ENCODE assay signal across 16 cellular contexts in genomic region chr13:33034897-33035296, GRCh38. TPM values are rescaled to one million over a fixed set of nuclear protein-coding genes. Genes with fewer than 3 reads are reported as not detected.
DNase-seq lines count a peak whose midpoint lies in the region; ATAC-seq and TF ChIP-seq lines count a peak whose summit lies in the region.
"Had no signal": no experiment of that assay in that cellular context is flagged by ENCODE, and none has a peak within 500 bp of the region (broad histone marks: within the 10 kb centered on the region; RNA-seq: fewer than 3 reads in every experiment).

No MANE protein-coding gene starts in this region.

- TF ChIP-seq CTCF in esophagus squamous epithelium (IDR thresholded peaks at IDR 0.05): no peak

- H3K4me1 Mint-ChIP-seq in activated naive CD4-positive, alpha-beta T cell treated with anti-CD3 and anti-CD28 coated beads, Interleukin-2, amount 50 U/mL, for 24 hours: peaks cover 14% of the 10 kb centered on the region
- H3K4me1 Mint-ChIP-seq in activated naive CD4-positive, alpha-beta T cell treated with anti-CD3 and anti-CD28 coated beads for 36 hours (ENCODE audit: low read depth): peaks cover 7% of the 10 kb centered on the region

- H3K4me3 Mint-ChIP-seq in activated naive CD4-positive, alpha-beta T cell treated with anti-CD3 and anti-CD28 coated beads, Interleukin-2, amount 50 U/mL, for 24 hours: peak overlapping the region; percentile 28
- no peak overlapping the region for H3K4me3 Mint-ChIP-seq in activated naive CD4-positive, alpha-beta T cell treated with anti-CD3 and anti-CD28 coated beads for 36 hours
- H3K4me3 Mint-ChIP-seq: B cell had no signal

- no peaks in the 10 kb centered on the region for H3K9me3 ChIP-seq in esophagus squamous epithelium

- DNase-seq in activated naive CD4-positive, alpha-beta T cell treated with anti-CD3 and anti-CD28 coated beads for 36 hours: no peak
- DNase-seq in SKM-1 treated with dmso at 0.1 percent for 144 hours (lab: John Stamatoyannopoulos, UW; ENCODE audit: unreplicated experiment): peak; percentile 45
- peak; percentile 67 for DNase-seq in fibroblast of peridontal ligament (ENCODE audit: extremely low read depth)
- DNase-seq in stimulated activated CD4-positive, alpha-beta T cell treated with anti-CD3 and anti-CD28 coated beads, Interleukin-12 subunit alpha, Interleukin-12 subunit beta, amount 100 ng/mL, for 4 hours: no peak
- no peak for DNase-seq in esophagus squamous epithelium (lab: John Stamatoyannopoulos, UW)
- no peak for DNase-seq in HuH-7 (ENCODE audit: low spot score)
- DNase-seq: CD4-positive, alpha-beta memory T cell; DMS79 treated with DMSO at 0.1 percent for 48 hours; GM23248; KBM-7; NCI-H1105 treated with DMSO at 0.1 percent for 48 hours; NCI-H187; SHP77 had no signal

- 78 to 88% methylated on average over 5 of the region's 5 CpGs for WGBS in esophagus squamous epithelium, 2 donors

- H3K4me1 ChIP-seq in esophagus squamous epithelium: peaks cover 0 to 3% (median 0%) of the 10 kb centered on the region in 3 donors

- no peaks in the 10 kb centered on the region for H3K27me3 ChIP-seq in esophagus squamous epithelium

- H3K27me3 Mint-ChIP-seq in activated naive CD4-positive, alpha-beta T cell treated with anti-CD3 and anti-CD28 coated beads, Interleukin-2, amount 50 U/mL, for 24 hours: peaks cover 9% of the 10 kb centered on the region
- peaks cover 3% of the 10 kb centered on the region for H3K27me3 Mint-ChIP-seq in activated naive CD4-positive, alpha-beta T cell treated with anti-CD3 and anti-CD28 coated beads for 36 hours (ENCODE audit: low read depth)

- no peak overlapping the region for H3K4me3 ChIP-seq in esophagus squamous epithelium
- H3K4me3 ChIP-seq: GM23248 had no signal

- no peak overlapping the region for H3K27ac Mint-ChIP-seq in activated naive CD4-positive, alpha-beta T cell treated with anti-CD3 and anti-CD28 coated beads, Interleukin-2, amount 50 U/mL, for 24 hours
- H3K27ac Mint-ChIP-seq in activated naive CD4-positive, alpha-beta T cell treated with anti-CD3 and anti-CD28 coated beads for 36 hours: no peak overlapping the region
- H3K27ac Mint-ChIP-seq: B cell; CD4-positive, alpha-beta memory T cell had no signal

- H3K36me3 ChIP-seq in esophagus squamous epithelium: no peaks in the 10 kb centered on the region

- no peak for TF ChIP-seq POLR2A in esophagus squamous epithelium (IDR thresholded peaks at IDR 0.05)

- no peak for ATAC-seq in HG02885 (IDR thresholded peaks at IDR 0.05; ENCODE audit: poor library complexity, unreplicated experiment)

- H3K27ac ChIP-seq in esophagus squamous epithelium: no peak overlapping the region
- H3K27ac ChIP-seq: GM23248 had no signal

- intact Hi-C loops in activated naive CD4-positive, alpha-beta T cell treated with anti-CD3 and anti-CD28 coated beads for 36 hours (cut with micrococcal nuclease): loop anchor here (5.0 kb wide), 2 partner anchors 608 to 687 kb away; partner anchors contain the start of gene N4BP2L1
- intact Hi-C loops in esophagus squamous epithelium (cut with DNase I): no loop called here

- peaks cover 6% of the 10 kb centered on the region for H3K36me3 Mint-ChIP-seq in activated naive CD4-positive, alpha-beta T cell treated with anti-CD3 and anti-CD28 coated beads, Interleukin-2, amount 50 U/mL, for 24 hours
- no peaks in the 10 kb centered on the region for H3K36me3 Mint-ChIP-seq in activated naive CD4-positive, alpha-beta T cell treated with anti-CD3 and anti-CD28 coated beads for 36 hours (ENCODE audit: low read depth)
- H3K36me3 Mint-ChIP-seq: CD4-positive, alpha-beta memory T cell had no signal

- peaks cover 13% of the 10 kb centered on the region for H3K9me3 Mint-ChIP-seq in activated naive CD4-positive, alpha-beta T cell treated with anti-CD3 and anti-CD28 coated beads, Interleukin-2, amount 50 U/mL, for 24 hours
- no peaks in the 10 kb centered on the region for H3K9me3 Mint-ChIP-seq in activated naive CD4-positive, alpha-beta T cell treated with anti-CD3 and anti-CD28 coated beads for 36 hours

- CTCF ChIA-PET in activated naive CD4-positive, alpha-beta T cell treated with anti-CD3 and anti-CD28 coated beads for 36 hours (lab: Charles Lee): interaction anchor here (0.6 to 1.4 kb wide), 2 partner anchors 122 to 384 kb away, joined by 3 read pairs; no protein-coding TSS in a partner anchor

RNA-seq across cellular contexts. Expression of gene KL, which starts 18.7 kb away (rescaled TPM):
- total RNA-seq in activated naive CD4-positive, alpha-beta T cell treated with anti-CD3 and anti-CD28 coated beads for 36 hours: under 1 TPM; 0.36 to 0.49 TPM
- 1 to 10 TPM in 1 of 4 donors, under 1 TPM in 3; 0.11 to 1.1 (median 0.82) TPM for total RNA-seq in esophagus squamous epithelium

Comparison
In these comparisons a context has a peak if more than half of its experiments do, and no peak if none do; other contexts are left out.
1. DNase-seq: peak in SKM-1 treated with dmso at 0.1 percent for 144 hours (single experiment) and fibroblast of peridontal ligament (single experiment); none in activated naive CD4-positive, alpha-beta T cell treated with anti-CD3 and anti-CD28 coated beads for 36 hours (single experiment), stimulated activated CD4-positive, alpha-beta T cell treated with anti-CD3 and anti-CD28 coated beads, Interleukin-12 subunit alpha, Interleukin-12 subunit beta, amount 100 ng/mL, for 4 hours (single experiment), esophagus squamous epithelium (single experiment) and HuH-7 (single experiment).